10 cellular contexts compared by ENCODE assay signal in genomic region chr13:79995334-79995733, GRCh38.
DNase-seq lines count a peak whose midpoint lies in the region; TF ChIP-seq lines count a peak whose summit lies in the region.
"Had no signal": no experiment of that assay in that cellular context is flagged by ENCODE, and none has a peak within 500 bp of the region (broad histone marks: within the 10 kb centered on the region; RNA-seq: fewer than 3 reads in every experiment).

No MANE protein-coding gene starts in this region.

- H3K36me3 ChIP-seq in BJ (ENCODE audit: control insufficient read depth, insufficient read depth, low read length) = no peaks in the 10 kb centered on the region
- H3K36me3 ChIP-seq in mesodermal cell (ENCODE audit: control insufficient read depth, insufficient read depth, low read length) = no peaks in the 10 kb centered on the region

- H3K27me3 ChIP-seq in BJ (ENCODE audit: control insufficient read depth, insufficient read depth, low read length) = no peaks in the 10 kb centered on the region

- CTCF ChIA-PET in BJ (lab: Yijun Ruan, JAX) = no interaction called here

- H3K4me1 ChIP-seq in mesodermal cell (ENCODE audit: control insufficient read depth, insufficient read depth, low read length, poor library complexity, severe bottlenecking) = peaks cover 20% of the 10 kb centered on the region

- H3K4me3 ChIP-seq in BJ (ENCODE audit: low read depth, low read length) = no peak overlapping the region
- H3K4me3 ChIP-seq in mesodermal cell (ENCODE audit: extremely low read depth, insufficient read depth, low read length, poor library complexity, severe bottlenecking) = no peak overlapping the region

- DNase-seq in BJ (ENCODE audit: low read depth) (peak; percentile 57), M059J (ENCODE audit: low read depth) (peak; percentile 90), dedifferentiated amniotic fluid mesenchymal stem cell (ENCODE audit: extremely low spot score) (peak; percentile 29), OCI-M2 (lab: John Stamatoyannopoulos, UW; ENCODE audit: unreplicated experiment) (no peak), iPS-NIHi11 (ENCODE audit: low spot score) (no peak)
- DNase-seq in activated effector memory CD4-positive, alpha-beta T cell treated with anti-CD3 and anti-CD28 coated beads, Interleukin-2, amount 50 U/mL, for 16 hours = no peak
- DNase-seq in central memory CD4-positive, alpha-beta T cell = no peak
- DNase-seq: cortex of kidney, NCI-H1694 had no signal

- H3K27ac ChIP-seq in mesodermal cell (ENCODE audit: low read depth, low read length, severe bottlenecking) = peak overlapping the region; percentile 8

- peaks cover 8% of the 10 kb centered on the region for H3K9me3 ChIP-seq in mesodermal cell (ENCODE audit: control insufficient read depth, low read length)

- no peak for TF ChIP-seq CTCF in BJ (IDR thresholded peaks at IDR 0.05; ENCODE audit: insufficient read depth, low read depth, low read length)

- POLR2A ChIA-PET in BJ (lab: Charles Lee) = no interaction called here

Comparison
In these comparisons a context has a peak if more than half of its experiments do, and no peak if none do; other contexts are left out.
1. DNase-seq: peak in BJ (single experiment), M059J (single experiment) and dedifferentiated amniotic fluid mesenchymal stem cell (single experiment); none in activated effector memory CD4-positive, alpha-beta T cell treated with anti-CD3 and anti-CD28 coated beads, Interleukin-2, amount 50 U/mL, for 16 hours (single experiment), OCI-M2 (single experiment), iPS-NIHi11 (single experiment) and central memory CD4-positive, alpha-beta T cell (single experiment).